Comparison of ENCODE assay signal across 9 cellular contexts in the genomic region with DNA sequence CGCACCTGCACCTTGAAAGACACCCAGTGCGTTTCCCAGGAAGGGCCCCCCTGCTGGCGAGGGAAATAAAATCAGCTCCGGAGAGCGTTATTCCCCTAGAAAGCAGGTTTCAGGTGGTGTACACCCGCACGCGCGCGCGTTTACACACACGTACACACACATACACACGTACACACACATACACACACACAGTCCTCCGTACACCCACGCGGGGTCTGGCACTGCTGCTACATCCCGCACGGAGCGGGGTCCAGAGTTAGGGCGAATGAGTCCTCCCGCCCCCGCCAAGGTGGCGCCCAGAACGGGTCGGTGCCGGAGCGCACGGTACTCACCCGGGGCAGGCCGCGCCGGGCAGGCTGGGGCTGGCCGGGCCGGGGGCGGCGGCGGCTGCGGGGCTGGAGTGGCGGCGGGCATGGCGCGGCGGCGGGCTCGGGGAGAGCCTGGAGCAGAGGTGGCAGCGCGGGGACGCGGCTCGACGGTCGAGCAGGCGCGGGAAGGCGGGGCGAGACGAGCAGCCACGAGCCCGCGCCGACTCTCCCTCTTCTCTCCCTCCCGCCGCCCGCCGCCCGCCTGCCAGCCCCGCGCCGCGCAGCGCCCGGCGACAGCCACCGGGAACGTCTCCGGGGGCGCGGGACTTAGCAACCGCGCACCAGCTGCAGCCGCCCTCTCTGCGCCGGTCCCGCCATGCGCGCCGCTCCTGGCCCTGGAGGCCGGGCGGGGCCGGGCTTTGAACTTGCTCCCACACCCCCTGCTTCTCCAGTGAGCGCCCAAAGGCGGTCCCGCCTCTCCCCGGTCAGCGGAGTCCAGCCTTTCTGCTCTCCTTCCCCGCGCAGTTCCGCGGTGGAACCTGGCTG. TPM values are rescaled to one million over a fixed set of nuclear protein-coding genes. Genes with fewer than 3 reads are reported as not detected.
DNase-seq lines count a peak whose midpoint lies in the region; ATAC-seq and TF ChIP-seq lines count a peak whose summit lies in the region.
"Had no signal": no experiment of that assay in that cellular context is flagged by ENCODE, and none has a peak within 500 bp of the region (broad histone marks: within the 10 kb centered on the region; RNA-seq: fewer than 3 reads in every experiment).

A gene with protein sequence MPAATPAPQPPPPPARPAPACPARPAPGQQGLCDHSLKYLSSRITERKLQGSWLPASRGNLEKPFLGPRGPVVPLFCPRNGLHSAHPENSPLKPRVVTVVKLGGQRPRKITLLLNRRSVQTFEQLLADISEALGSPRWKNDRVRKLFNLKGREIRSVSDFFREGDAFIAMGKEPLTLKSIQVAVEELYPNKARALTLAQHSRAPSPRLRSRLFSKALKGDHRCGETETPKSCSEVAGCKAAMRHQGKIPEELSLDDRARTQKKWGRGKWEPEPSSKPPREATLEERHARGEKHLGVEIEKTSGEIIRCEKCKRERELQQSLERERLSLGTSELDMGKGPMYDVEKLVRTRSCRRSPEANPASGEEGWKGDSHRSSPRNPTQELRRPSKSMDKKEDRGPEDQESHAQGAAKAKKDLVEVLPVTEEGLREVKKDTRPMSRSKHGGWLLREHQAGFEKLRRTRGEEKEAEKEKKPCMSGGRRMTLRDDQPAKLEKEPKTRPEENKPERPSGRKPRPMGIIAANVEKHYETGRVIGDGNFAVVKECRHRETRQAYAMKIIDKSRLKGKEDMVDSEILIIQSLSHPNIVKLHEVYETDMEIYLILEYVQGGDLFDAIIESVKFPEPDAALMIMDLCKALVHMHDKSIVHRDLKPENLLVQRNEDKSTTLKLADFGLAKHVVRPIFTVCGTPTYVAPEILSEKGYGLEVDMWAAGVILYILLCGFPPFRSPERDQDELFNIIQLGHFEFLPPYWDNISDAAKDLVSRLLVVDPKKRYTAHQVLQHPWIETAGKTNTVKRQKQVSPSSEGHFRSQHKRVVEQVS (minus strand): TSS at position 704 of the 854 bp plus-strand sequence. CDS start 290 bp downstream, at position 414.

- POLR2A ChIA-PET in activated CD4-positive, alpha-beta memory T cell treated with anti-CD3 and anti-CD28 coated beads for 36 hours (lab: Charles Lee), result no interaction called here
- POLR2A ChIA-PET in activated CD4-positive, alpha-beta memory T cell treated with anti-CD3 and anti-CD28 coated beads, Interleukin-2, amount 10 ng/mL, durations not matched to agents 7 days and 5 days (lab: Charles Lee), result no interaction called here

- H3K27ac ChIP-seq in thymus (ENCODE audit: low read depth) (no peak within 1 kb of the TSS), gastroesophageal sphincter (no peak within 1 kb of the TSS)

- DNase-seq in activated CD4-positive, alpha-beta memory T cell treated with anti-CD3 and anti-CD28 coated beads for 36 hours, result peak; percentile 25
- no peak for DNase-seq in activated CD4-positive, alpha-beta memory T cell treated with anti-CD3 and anti-CD28 coated beads, Interleukin-2, amount 10 ng/mL, durations not matched to agents 7 days and 5 days
- DNase-seq in adipocyte (ENCODE audit: low read depth) (peak; percentile 18), left lobe of liver (ENCODE audit: low spot score) (no peak)

- ATAC-seq in left lobe of liver (peak; percentile 23), GM19463 (IDR thresholded peaks at IDR 0.05; ENCODE audit: unreplicated experiment) (no peak), gastroesophageal sphincter (no peak), GM19467 (IDR thresholded peaks at IDR 0.05; ENCODE audit: unreplicated experiment) (no peak)

- TF ChIP-seq POLR2A in gastroesophageal sphincter (IDR thresholded peaks at IDR 0.05), result no peak

- H3K27me3 ChIP-seq in adipocyte (replicated peaks; ENCODE audit: control insufficient read depth, insufficient read depth, low read length) (peaks cover 17% of the 10 kb centered on the region), thymus (ENCODE audit: control insufficient read depth, insufficient read depth) (peaks cover 15% of the 10 kb centered on the region), gastroesophageal sphincter (peaks cover 58% of the 10 kb centered on the region)

- peaks cover 3% of the 10 kb centered on the region for H3K4me1 Mint-ChIP-seq in activated CD4-positive, alpha-beta memory T cell treated with anti-CD3 and anti-CD28 coated beads for 36 hours (ENCODE audit: low read depth)
- H3K4me1 Mint-ChIP-seq in activated CD4-positive, alpha-beta memory T cell treated with anti-CD3 and anti-CD28 coated beads, Interleukin-2, amount 10 ng/mL, durations not matched to agents 7 days and 5 days, result peaks cover 4% of the 10 kb centered on the region

- H3K36me3 ChIP-seq in adipocyte (ENCODE audit: control insufficient read depth, insufficient read depth, low read length, severe bottlenecking), result no peaks in the 10 kb centered on the region
- H3K36me3 ChIP-seq in thymus (ENCODE audit: control insufficient read depth, insufficient read depth), result no peaks in the 10 kb centered on the region
- no peaks in the 10 kb centered on the region for H3K36me3 ChIP-seq in gastroesophageal sphincter

- no peak within 1 kb of the TSS for H3K9ac ChIP-seq in adipocyte (ENCODE audit: low read length)

- no peaks in the 10 kb centered on the region for H3K36me3 Mint-ChIP-seq in activated CD4-positive, alpha-beta memory T cell treated with anti-CD3 and anti-CD28 coated beads for 36 hours
- peaks cover 2% of the 10 kb centered on the region for H3K36me3 Mint-ChIP-seq in activated CD4-positive, alpha-beta memory T cell treated with anti-CD3 and anti-CD28 coated beads, Interleukin-2, amount 10 ng/mL, durations not matched to agents 7 days and 5 days (ENCODE audit: low read depth)

- no peak within 1 kb of the TSS for H3K27ac Mint-ChIP-seq in activated CD4-positive, alpha-beta memory T cell treated with anti-CD3 and anti-CD28 coated beads for 36 hours
- no peak within 1 kb of the TSS for H3K27ac Mint-ChIP-seq in activated CD4-positive, alpha-beta memory T cell treated with anti-CD3 and anti-CD28 coated beads, Interleukin-2, amount 10 ng/mL, durations not matched to agents 7 days and 5 days
- H3K27ac Mint-ChIP-seq: activated T-helper 1 cell treated with anti-CD3 and anti-CD28 coated beads, Interleukin-12 subunit alpha, Interleukin-12 subunit beta, Interleukin-2, Interleukin-4 antibody, amounts not matched to agents 30 ng/mL and 10 ng/mL and 1 ng/mL, durations not matched to agents 14 hours and 24 hours and 36 hours had no signal

- TF ChIP-seq EP300 in gastroesophageal sphincter (IDR thresholded peaks at IDR 0.05), result no peak

- peak within 1 kb of the TSS; percentile 67 for H3K4me3 ChIP-seq in adipocyte (ENCODE audit: low read length)
- peak within 1 kb of the TSS; percentile 51 for H3K4me3 ChIP-seq in thymus (ENCODE audit: low read length)
- H3K4me3 ChIP-seq in gastroesophageal sphincter, result peak within 1 kb of the TSS in 1 of 2 donors; percentile 44

- TF ChIP-seq CTCF in gastroesophageal sphincter (IDR thresholded peaks at IDR 0.05), result no peak

- CTCF ChIA-PET in activated CD4-positive, alpha-beta memory T cell treated with anti-CD3 and anti-CD28 coated beads for 36 hours (lab: Charles Lee), result interaction anchor here (1.4 kb wide), 1 partner anchor 9 kb away, joined by 4 read pairs; no protein-coding TSS in a partner anchor
- CTCF ChIA-PET in activated CD4-positive, alpha-beta memory T cell treated with anti-CD3 and anti-CD28 coated beads, Interleukin-2, amount 10 ng/mL, durations not matched to agents 7 days and 5 days (lab: Charles Lee), result no interaction called here

- intact Hi-C loops in activated CD4-positive, alpha-beta memory T cell treated with anti-CD3 and anti-CD28 coated beads for 36 hours (cut with micrococcal nuclease), result no loop called here

- no peaks in the 10 kb centered on the region for H3K4me1 ChIP-seq in adipocyte (ENCODE audit: control insufficient read depth, insufficient read depth, low read length)
- peaks cover 5% of the 10 kb centered on the region for H3K4me1 ChIP-seq in thymus (ENCODE audit: control insufficient read depth, insufficient read depth, low read length)
- H3K4me1 ChIP-seq in gastroesophageal sphincter, result peaks cover 0 to 12% (median 0%) of the 10 kb centered on the region in 3 donors

- H3K9me3 ChIP-seq in adipocyte (ENCODE audit: control insufficient read depth, low read length), result peaks cover 5% of the 10 kb centered on the region
- no peaks in the 10 kb centered on the region for H3K9me3 ChIP-seq in thymus (ENCODE audit: control insufficient read depth)
- no peaks in the 10 kb centered on the region for H3K9me3 ChIP-seq in gastroesophageal sphincter

- H3K9me3 Mint-ChIP-seq in activated CD4-positive, alpha-beta memory T cell treated with anti-CD3 and anti-CD28 coated beads for 36 hours, result no peaks in the 10 kb centered on the region
- H3K9me3 Mint-ChIP-seq in activated CD4-positive, alpha-beta memory T cell treated with anti-CD3 and anti-CD28 coated beads, Interleukin-2, amount 10 ng/mL, durations not matched to agents 7 days and 5 days, result no peaks in the 10 kb centered on the region
- H3K9me3 Mint-ChIP-seq: activated T-helper 1 cell treated with anti-CD3 and anti-CD28 coated beads, Interleukin-12 subunit alpha, Interleukin-12 subunit beta, Interleukin-2, Interleukin-4 antibody, amounts not matched to agents 30 ng/mL and 10 ng/mL and 1 ng/mL, durations not matched to agents 14 hours and 24 hours and 36 hours had no signal

- peaks cover 56% of the 10 kb centered on the region for H3K27me3 Mint-ChIP-seq in activated CD4-positive, alpha-beta memory T cell treated with anti-CD3 and anti-CD28 coated beads for 36 hours
- H3K27me3 Mint-ChIP-seq in activated CD4-positive, alpha-beta memory T cell treated with anti-CD3 and anti-CD28 coated beads, Interleukin-2, amount 10 ng/mL, durations not matched to agents 7 days and 5 days, result peaks cover 68% of the 10 kb centered on the region

- H3K4me3 Mint-ChIP-seq in activated CD4-positive, alpha-beta memory T cell treated with anti-CD3 and anti-CD28 coated beads for 36 hours, result peak within 1 kb of the TSS; percentile 57
- no peak within 1 kb of the TSS for H3K4me3 Mint-ChIP-seq in activated CD4-positive, alpha-beta memory T cell treated with anti-CD3 and anti-CD28 coated beads, Interleukin-2, amount 10 ng/mL, durations not matched to agents 7 days and 5 days
- H3K4me3 Mint-ChIP-seq: activated T-helper 1 cell treated with anti-CD3 and anti-CD28 coated beads, Interleukin-12 subunit alpha, Interleukin-12 subunit beta, Interleukin-2, Interleukin-4 antibody, amounts not matched to agents 30 ng/mL and 10 ng/mL and 1 ng/mL, durations not matched to agents 14 hours and 24 hours and 36 hours had no signal

- 3% methylated on average over 99 of the region's 99 CpGs for WGBS in thymus
- 6% methylated on average over 3 to 10 of the region's 99 CpGs for WGBS in gastroesophageal sphincter (ENCODE audit: low coverage in 1 of 2), 2 donors

RNA-seq across cellular contexts. Expression of the gene that starts here (rescaled TPM):
- not detected for total RNA-seq in activated CD4-positive, alpha-beta memory T cell treated with anti-CD3 and anti-CD28 coated beads for 36 hours
- not detected for total RNA-seq in activated CD4-positive, alpha-beta memory T cell treated with anti-CD3 and anti-CD28 coated beads, Interleukin-2, amount 10 ng/mL, durations not matched to agents 7 days and 5 days
- total RNA-seq in left lobe of liver, result 0.05 TPM
- 0.41 TPM for polyA plus RNA-seq in thymus
- total RNA-seq in gastroesophageal sphincter, result under 1 TPM in 2 of 4 donors, not detected in 2; 0.27 to 0.62 TPM
- total RNA-seq: activated T-helper 1 cell treated with anti-CD3 and anti-CD28 coated beads, Interleukin-12 subunit alpha, Interleukin-12 subunit beta, Interleukin-2, Interleukin-4 antibody, amounts not matched to agents 30 ng/mL and 10 ng/mL and 1 ng/mL, durations not matched to agents 14 hours and 24 hours and 36 hours had no signal

Comparison
In these comparisons a context has a peak if more than half of its experiments do, and no peak if none do; other contexts are left out.
1. Peak in DNase-seq in activated CD4-positive, alpha-beta memory T cell treated with anti-CD3 and anti-CD28 coated beads for 36 hours; RNA of the gene not detected or under 1 TPM.
2. Peak in ATAC-seq in left lobe of liver; RNA of the gene not detected or under 1 TPM.